In the genomic region with DNA sequence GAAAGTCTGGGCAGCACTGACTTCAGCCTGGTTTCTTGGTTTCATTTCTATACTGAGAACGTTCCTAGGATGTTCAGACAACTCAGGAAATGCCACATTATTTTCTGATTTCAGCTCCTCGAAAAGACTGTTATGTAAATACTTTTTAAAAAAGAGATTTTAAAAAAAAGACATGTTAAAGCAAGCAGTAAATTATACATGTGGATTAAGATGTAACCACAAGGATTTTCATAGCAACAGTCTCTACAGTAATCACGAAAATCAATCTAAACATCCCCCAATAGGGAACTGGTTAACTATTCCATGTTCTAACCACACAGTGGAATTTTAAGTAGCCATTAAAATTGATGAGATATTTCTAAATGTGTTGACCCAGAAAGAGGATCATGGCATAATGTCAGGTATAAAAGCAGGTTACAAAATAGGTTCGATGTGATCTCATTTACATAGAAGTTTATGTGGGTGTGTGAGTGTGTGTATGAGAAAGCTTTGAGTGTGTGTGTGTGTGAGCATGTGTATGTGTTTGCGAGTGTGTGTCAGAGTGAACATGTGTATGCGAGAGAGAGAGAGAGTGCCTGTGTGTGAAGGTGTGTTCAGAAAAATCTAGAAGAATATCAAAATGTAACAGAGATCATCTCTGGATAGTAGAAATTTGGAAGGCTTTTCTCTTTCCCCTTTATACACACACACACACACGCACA, we compare ENCODE assay signal across 23 cellular contexts.
A peak's percentile ranks its signal among the peaks of the same experiment; 100 is the strongest.
DNase-seq lines count a peak whose midpoint lies in the region; ATAC-seq, FAIRE-seq and TF ChIP-seq lines count a peak whose summit lies in the region.
"Had no signal": no experiment of that assay in that cellular context is flagged by ENCODE, and none has a peak within 500 bp of the region (broad histone marks: within the 10 kb centered on the region; RNA-seq: fewer than 3 reads in every experiment).

No MANE protein-coding gene starts in this region.

- TF ChIP-seq CTCF in HEK293 (tag by site-specific recombination; IDR thresholded peaks at IDR 0.05) (no peak), heart right ventricle (IDR thresholded peaks at IDR 0.05) (no peak)

- no peaks in the 10 kb centered on the region for H3K9me3 ChIP-seq in HEK293 (ENCODE audit: control insufficient read depth, insufficient read depth, low read depth, low read length)
- peaks cover 10% of the 10 kb centered on the region; the same call in 1 of the 2 replicates for H3K9me3 ChIP-seq in SK-N-MC (ENCODE audit: low read depth, low read length)
- no peaks in the 10 kb centered on the region for H3K9me3 ChIP-seq in heart right ventricle
- H3K9me3 ChIP-seq: BE2C; BLaER1 treated with 17β-estradiol and CSF1 and Interleukin-3, amounts not matched to agents 10 nM and 100 nM had no signal

- WGBS in heart right ventricle, 2 donors = 70 to 72% methylated on average over 7 of the region's 7 CpGs

- intact Hi-C loops in heart right ventricle (cut with DNase I) = no loop called here

- no peak for TF ChIP-seq POLR2A in GM12892 (IDR thresholded peaks at IDR 0.05; ENCODE audit: low read depth, low read length)

- peak overlapping the region; percentile 74 for H3K9ac ChIP-seq in SK-N-MC (ENCODE audit: insufficient read length)
- H3K9ac ChIP-seq: BLaER1 treated with 17β-estradiol and CSF1 and Interleukin-3, amounts not matched to agents 10 nM and 100 nM; GM23248 had no signal

- POLR2A ChIA-PET in HEK293 (lab: Yijun Ruan, JAX) = no interaction called here

- H3K36me3 ChIP-seq in HEK293 (ENCODE audit: control insufficient read depth in 2 of 2, insufficient read depth in 1 of 2, low read length in 2 of 2) = no peaks in the 10 kb centered on the region
- no peaks in the 10 kb centered on the region for H3K36me3 ChIP-seq in SK-N-MC (ENCODE audit: insufficient read depth, low read length)
- H3K36me3 ChIP-seq in heart right ventricle = no peaks in the 10 kb centered on the region
- H3K36me3 ChIP-seq: BE2C; BLaER1 treated with 17β-estradiol and CSF1 and Interleukin-3, amounts not matched to agents 10 nM and 100 nM had no signal

- H3K4me1 ChIP-seq in HEK293 (ENCODE audit: control insufficient read depth, insufficient read depth, low read length) (no peaks in the 10 kb centered on the region), heart right ventricle (no peaks in the 10 kb centered on the region)
- H3K4me1 ChIP-seq: A549, BE2C had no signal

- FAIRE-seq in GM12892 (lab: Jason Lieb, UNC) = no peak
- FAIRE-seq: A549, GM19239, H1 had no signal

- H3K27ac ChIP-seq in HEK293 (ENCODE audit: extremely low read depth, low read depth, low read length) = no peak overlapping the region
- H3K27ac ChIP-seq in SK-N-MC = peak overlapping the region; percentile 99
- no peak overlapping the region for H3K27ac ChIP-seq in heart right ventricle
- H3K27ac ChIP-seq: A549; BLaER1 treated with 17β-estradiol and CSF1 and Interleukin-3, amounts not matched to agents 10 nM and 100 nM; GM23248 had no signal

- ATAC-seq in heart right ventricle = no peak
- ATAC-seq in HG02885 (IDR thresholded peaks at IDR 0.05; ENCODE audit: poor library complexity, unreplicated experiment) = no peak

- peaks cover 0 to 20% (median 0%) of the 10 kb centered on the region in 7 donors for H3K27me3 ChIP-seq in heart right ventricle
- H3K27me3 ChIP-seq: BLaER1 treated with 17β-estradiol and CSF1 and Interleukin-3, amounts not matched to agents 10 nM and 100 nM had no signal

- DNase-seq in SK-N-MC (ENCODE audit: low read depth, low spot score) (peak; percentile 94), renal cortical epithelial cell (ENCODE audit: low read depth) (peak; percentile 16), heart right ventricle (no peak), GM12892 (ENCODE audit: insufficient read length) (no peak), NCI-H128 (lab: John Stamatoyannopoulos, UW; ENCODE audit: unreplicated experiment) (no peak)
- DNase-seq: 8988T; ACHN; AML-193; BE2C; CD4-positive, alpha-beta T cell; CD8-positive, alpha-beta memory T cell; DMS53; DMS79 treated with DMSO at 0.1 percent for 48 hours; GF-D8; GM23248; H7; HCEC 1CT had no signal

- H3K4me3 ChIP-seq in HEK293 (ENCODE audit: low read depth, low read length) (no peak overlapping the region), SK-N-MC (peak overlapping the region; percentile 75), heart right ventricle (no peak overlapping the region)
- H3K4me3 ChIP-seq: A549; BLaER1 treated with 17β-estradiol and CSF1 and Interleukin-3, amounts not matched to agents 10 nM and 100 nM; GM23248 had no signal

- CTCF ChIA-PET in HEK293 (lab: Yijun Ruan, JAX) = interaction anchor here (1.0 kb wide), 1 partner anchor 9 kb away, joined by 4 read pairs; no protein-coding TSS in a partner anchor

TF ChIP-seq in HEK293, 187 proteins besides CTCF, POLR2A, EP300 and RAD21:
- no peak for TF ChIP-seq ZNF184 (tag by site-specific recombination; IDR thresholded peaks at IDR 0.05)
- no peak for TF ChIP-seq HOXD13 (CRISPR knock-in tag; IDR thresholded peaks at IDR 0.05; ENCODE audit: borderline replicate concordance)
- TF ChIP-seq SP3 (tag by site-specific recombination; IDR thresholded peaks at IDR 0.05) = no peak
- TF ChIP-seq ZBTB20 (tag by site-specific recombination; IDR thresholded peaks at IDR 0.05) = no peak
- TF ChIP-seq ZFHX2 (tag by site-specific recombination; conservative IDR thresholded peaks at IDR 0.05) = 0 out of 2 replicates have a peak, but pooled peaks have one; percentile 20
- TF ChIP-seq, protein P1, sequence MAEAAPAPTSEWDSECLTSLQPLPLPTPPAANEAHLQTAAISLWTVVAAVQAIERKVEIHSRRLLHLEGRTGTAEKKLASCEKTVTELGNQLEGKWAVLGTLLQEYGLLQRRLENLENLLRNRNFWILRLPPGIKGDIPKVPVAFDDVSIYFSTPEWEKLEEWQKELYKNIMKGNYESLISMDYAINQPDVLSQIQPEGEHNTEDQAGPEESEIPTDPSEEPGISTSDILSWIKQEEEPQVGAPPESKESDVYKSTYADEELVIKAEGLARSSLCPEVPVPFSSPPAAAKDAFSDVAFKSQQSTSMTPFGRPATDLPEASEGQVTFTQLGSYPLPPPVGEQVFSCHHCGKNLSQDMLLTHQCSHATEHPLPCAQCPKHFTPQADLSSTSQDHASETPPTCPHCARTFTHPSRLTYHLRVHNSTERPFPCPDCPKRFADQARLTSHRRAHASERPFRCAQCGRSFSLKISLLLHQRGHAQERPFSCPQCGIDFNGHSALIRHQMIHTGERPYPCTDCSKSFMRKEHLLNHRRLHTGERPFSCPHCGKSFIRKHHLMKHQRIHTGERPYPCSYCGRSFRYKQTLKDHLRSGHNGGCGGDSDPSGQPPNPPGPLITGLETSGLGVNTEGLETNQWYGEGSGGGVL (tag by site-specific recombination; IDR thresholded peaks at IDR 0.05) = no peak
- TF ChIP-seq ZNF791 (tag by site-specific recombination; IDR thresholded peaks at IDR 0.05) = no peak
- TF ChIP-seq, protein P2, sequence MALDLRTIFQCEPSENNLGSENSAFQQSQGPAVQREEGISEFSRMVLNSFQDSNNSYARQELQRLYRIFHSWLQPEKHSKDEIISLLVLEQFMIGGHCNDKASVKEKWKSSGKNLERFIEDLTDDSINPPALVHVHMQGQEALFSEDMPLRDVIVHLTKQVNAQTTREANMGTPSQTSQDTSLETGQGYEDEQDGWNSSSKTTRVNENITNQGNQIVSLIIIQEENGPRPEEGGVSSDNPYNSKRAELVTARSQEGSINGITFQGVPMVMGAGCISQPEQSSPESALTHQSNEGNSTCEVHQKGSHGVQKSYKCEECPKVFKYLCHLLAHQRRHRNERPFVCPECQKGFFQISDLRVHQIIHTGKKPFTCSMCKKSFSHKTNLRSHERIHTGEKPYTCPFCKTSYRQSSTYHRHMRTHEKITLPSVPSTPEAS (tag by site-specific recombination; IDR thresholded peaks at IDR 0.05) = peak; percentile 56; the same call in 1 of the 2 replicates
- no peak for TF ChIP-seq ZNF596 (tag by site-specific recombination; IDR thresholded peaks at IDR 0.05)

Comparison
In these comparisons a context has a peak if more than half of its experiments do, and no peak if none do; other contexts are left out.
1. DNase-seq: peak in SK-N-MC (single experiment) and renal cortical epithelial cell (single experiment); none in heart right ventricle (0 of 2), GM12892 (single experiment) and NCI-H128 (single experiment).